Comparison of ENCODE assay signal across 8 cellular contexts in the genomic region with DNA sequence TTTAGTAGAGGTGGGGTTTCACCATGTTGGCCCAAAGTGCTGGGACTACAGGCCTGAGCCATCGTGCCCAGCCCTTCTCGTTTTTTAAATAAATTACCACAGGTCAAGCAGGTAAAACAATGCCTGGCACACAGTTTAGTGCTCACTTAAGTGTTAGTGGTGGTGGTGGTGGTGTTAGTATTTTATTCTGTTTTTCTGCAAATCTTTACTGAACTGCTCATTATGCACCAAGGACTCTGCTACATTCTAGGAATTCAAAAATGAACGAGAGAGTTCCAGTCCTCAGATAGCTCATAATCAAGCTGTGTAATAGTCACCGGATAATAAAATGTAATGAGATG. TPM values are rescaled to one million over a fixed set of nuclear protein-coding genes. Genes with fewer than 3 reads are reported as not detected.
DNase-seq lines count a peak whose midpoint lies in the region; ATAC-seq and TF ChIP-seq lines count a peak whose summit lies in the region.

No MANE protein-coding gene starts in this region.

- intact Hi-C loops in heart right ventricle (cut with DNase I) = loop anchor here in 2 of 10 donors (2.0 kb wide), 2 partner anchors 16 to 18 kb away; a partner anchor contains a TSS
- intact Hi-C loops in Right ventricle myocardium inferior (cut with DNase I) = no loop called here
- intact Hi-C loops in mammary epithelial cell (cut with micrococcal nuclease) = loop anchor here (1.0 kb wide), 2 partner anchors 74 to 130 kb away; no protein-coding TSS in a partner anchor

- TF ChIP-seq CTCF in heart right ventricle (IDR thresholded peaks at IDR 0.05) (no peak), mammary epithelial cell (conservative IDR thresholded peaks at IDR 0.05 in 1 of 2, IDR thresholded peaks at IDR 0.05 in 1 of 2; ENCODE audit: extremely low read depth in 1 of 2, insufficient read depth in 1 of 2, low read depth in 1 of 2, low read length in 2 of 2) (no peak), GM10266 (IDR thresholded peaks at IDR 0.05; ENCODE audit: control insufficient read depth, insufficient read depth, low read depth, missing control alignments) (no peak)

- H3K27me3 ChIP-seq in heart right ventricle = no peaks in the 10 kb centered on the region
- no peaks in the 10 kb centered on the region for H3K27me3 ChIP-seq in mammary epithelial cell (ENCODE audit: insufficient read depth, low read length)

- no TSS peak for BruUV-seq in mammary epithelial cell (replicated peaks; lab: Mats Ljungman, UMichigan)

- DNase-seq in heart right ventricle (no peak), Right ventricle myocardium inferior (ENCODE audit: missing footprints) (no peak), mammary epithelial cell (no peak), midbrain (lab: John Stamatoyannopoulos, UW) (peak; percentile 35), cortex of kidney (lab: John Stamatoyannopoulos, UW) (no peak), GM10266 (ENCODE audit: extremely low spot score) (no peak), NCI-H748 (lab: John Stamatoyannopoulos, UW; ENCODE audit: unreplicated experiment) (no peak)

- dilution Hi-C loops in mammary epithelial cell (cut with HindIII; ENCODE audit: low sequenced_read_pairs) = no loop called here

- H3K9ac ChIP-seq in mammary epithelial cell (ENCODE audit: insufficient read depth, low read length) = peak overlapping the region; percentile 70

- H3K9me3 ChIP-seq in heart right ventricle (no peaks in the 10 kb centered on the region), mammary epithelial cell (replicated peaks; ENCODE audit: insufficient read depth, low read length) (no peaks in the 10 kb centered on the region)

- 1% methylated on average over 4 of the region's 4 CpGs for WGBS in heart right ventricle, 2 donors
- WGBS in mammary epithelial cell (ENCODE audit: low coverage, missing lambda C conversion rate) = 6% methylated on average over 4 of the region's 4 CpGs

- H3K4me3 ChIP-seq in heart right ventricle = peak overlapping the region; percentile 36 to 88 (median 70)
- H3K4me3 ChIP-seq in mammary epithelial cell (replicated peaks in 1 of 3; ENCODE audit: insufficient read depth in 1 of 3, low read depth in 2 of 3, low read length in 3 of 3) = peak overlapping the region; percentile 62 to 99 (median 92)

- peak overlapping the region; percentile 85 for H3K4me2 ChIP-seq in mammary epithelial cell (ENCODE audit: insufficient read depth, low read depth, low read length)

- H3K36me3 ChIP-seq in heart right ventricle (peaks cover 0 to 33% (median 10%) of the 10 kb centered on the region in 9 donors), mammary epithelial cell (ENCODE audit: insufficient read depth, low read length) (peaks cover 3% of the 10 kb centered on the region)

- H3K79me2 ChIP-seq in mammary epithelial cell (ENCODE audit: insufficient read depth, low read length) = peaks cover 34% of the 10 kb centered on the region

- H3K4me1 ChIP-seq in heart right ventricle = peaks cover 3 to 26% (median 21%) of the 10 kb centered on the region in 9 donors
- H3K4me1 ChIP-seq in mammary epithelial cell (ENCODE audit: insufficient read depth, low read length) = peaks cover 9% of the 10 kb centered on the region

- no peaks in the 10 kb centered on the region for H4K20me1 ChIP-seq in mammary epithelial cell (ENCODE audit: insufficient read depth, low read length)

- H2AFZ ChIP-seq in mammary epithelial cell (ENCODE audit: low read depth, low read length) = peak overlapping the region; percentile 96

- CTCF ChIA-PET in mammary epithelial cell (lab: Charles Lee; ENCODE audit: low non-redundant PET) = no interaction called here

- in situ Hi-C loops in mammary epithelial cell (cut with MboI; ENCODE audit: low sequenced_read_pairs in 2 of 2) = no loop called here

- peak in 4 of 8 donors; percentile 0 to 4 (median 2) for ATAC-seq in heart right ventricle
- ATAC-seq in Right ventricle myocardium inferior = no peak
- no peak for ATAC-seq in HG02840 (IDR thresholded peaks at IDR 0.05; ENCODE audit: low FRiP score, unreplicated experiment)

- H3K27ac ChIP-seq in heart right ventricle (peak overlapping the region; percentile 83 to 99 (median 92)), mammary epithelial cell (ENCODE audit: insufficient read depth, low read depth, low read length) (peak overlapping the region; percentile 63)

RNA-seq across cellular contexts. Expression of a gene that starts 0.7 kb away (rescaled TPM):
- total RNA-seq in heart right ventricle = 10 to 100 TPM; 10.9 to 20.4 (median 13.3) TPM
- polyA plus RNA-seq in heart right ventricle = 10 to 100 TPM; 10.4 to 30.3 TPM
- total RNA-seq in Right ventricle myocardium inferior = 11.4 TPM
- 10 to 100 TPM; 15.2 to 25.9 TPM for total RNA-seq in mammary epithelial cell
- polyA plus RNA-seq in mammary epithelial cell = 16.8 TPM
- polyA minus RNA-seq in mammary epithelial cell = 120 TPM

RNA-seq across cellular contexts. Expression of a gene that starts 18.4 kb away (rescaled TPM):
- 10 to 100 TPM; 26.7 to 65.8 (median 49.1) TPM for total RNA-seq in heart right ventricle
- 10 to 100 TPM; 18.7 to 54.4 TPM for polyA plus RNA-seq in heart right ventricle
- 64.1 TPM for total RNA-seq in Right ventricle myocardium inferior
- total RNA-seq in mammary epithelial cell = 100 to 1,000 TPM in 1 of 2 donors, 10 to 100 TPM in 1; 53.5 to 111 TPM
- polyA plus RNA-seq in mammary epithelial cell = 80.6 TPM
- polyA minus RNA-seq in mammary epithelial cell = 93.5 TPM

RNA-seq across cellular contexts. Expression of a gene that starts 21.7 kb away (rescaled TPM):
- total RNA-seq in heart right ventricle (1 to 10 TPM; 1.4 to 3.6 (median 2.5) TPM), Right ventricle myocardium inferior (3.2 TPM), mammary epithelial cell (not detected)
- polyA plus RNA-seq in heart right ventricle (1 to 10 TPM; 2.3 to 4.0 TPM), mammary epithelial cell (not detected)
- polyA minus RNA-seq in mammary epithelial cell = not detected

RNA-seq across cellular contexts. Expression of a gene that starts 43.7 kb away (rescaled TPM):
- total RNA-seq in heart right ventricle = not detected
- polyA plus RNA-seq in heart right ventricle = not detected
- not detected for total RNA-seq in Right ventricle myocardium inferior
- not detected for total RNA-seq in mammary epithelial cell
- polyA plus RNA-seq in mammary epithelial cell = not detected
- not detected for polyA minus RNA-seq in mammary epithelial cell
